8 cellular contexts compared by ENCODE assay signal in genomic region chr14:31229009-31229408, GRCh38. TPM values are rescaled to one million over a fixed set of nuclear protein-coding genes. Genes with fewer than 3 reads are reported as not detected.
DNase-seq lines count a peak whose midpoint lies in the region; ATAC-seq and TF ChIP-seq lines count a peak whose summit lies in the region.

No MANE protein-coding gene starts in this region.

- no peaks in the 10 kb centered on the region for H3K9me2 ChIP-seq in PC-3 (replicated peaks; ENCODE audit: low read length)

- POLR2A ChIA-PET in PC-3 (lab: Charles Lee; ENCODE audit: unreplicated experiment), result interaction anchor here (0.6 to 1.3 kb wide), 4 partner anchors 18 to 656 kb away, joined by 3 to 5 read pairs (median 3); partner anchors contain the start of gene HECTD1

- BruUV-seq in PC-3 (replicated peaks; lab: Mats Ljungman, UMichigan), result no TSS peak

- no peaks in the 10 kb centered on the region for H3K27me3 ChIP-seq in PC-3 (ENCODE audit: low read length)

- intact Hi-C loops in PC-3 (cut with micrococcal nuclease), result loop anchor here (1.0 kb wide), 1 partner anchor 34 kb away; no protein-coding TSS in a partner anchor

- CTCF ChIA-PET in PC-3 (lab: Charles Lee), result interaction anchor here (0.6 to 1.6 kb wide), 5 partner anchors 21 to 221 kb away, joined by 3 to 5 read pairs (median 3); partner anchors contain the start of gene HECTD1

- H3K27ac ChIP-seq in PC-3 (ENCODE audit: low read length), result peak overlapping the region; percentile 80

- no peaks in the 10 kb centered on the region for H3K9me3 ChIP-seq in PC-3 (ENCODE audit: low read length)

- H3F3A ChIP-seq in PC-3 (ENCODE audit: low read length, unreplicated experiment), result peaks cover 7% of the 10 kb centered on the region

- DNase-seq in PC-3, result peak; percentile 11
- no peak for DNase-seq in omental fat pad (ENCODE audit: low spot score)
- no peak for DNase-seq in NCI-H187 treated with DMSO at 0.1 percent for 48 hours (lab: John Stamatoyannopoulos, UW)
- no peak for DNase-seq in RKO (ENCODE audit: low spot score)
- DNase-seq in stimulated activated CD4-positive, alpha-beta T cell treated with anti-CD3 and anti-CD28 coated beads, Interleukin-1b, Interleukin-23, amount 100 ng/mL, for 48 hours, result no peak
- no peak for DNase-seq in NCI-H226

- no peaks in the 10 kb centered on the region for H3K79me2 ChIP-seq in PC-3 (ENCODE audit: low read length)

- peak overlapping the region; percentile 29 for H3K9ac ChIP-seq in PC-3 (ENCODE audit: low read length)

- ATAC-seq in GM18868 (IDR thresholded peaks at IDR 0.05; ENCODE audit: unreplicated experiment), result peak; percentile 93
- peak; percentile 68 for ATAC-seq in HG02798 (IDR thresholded peaks at IDR 0.05; ENCODE audit: poor library complexity, unreplicated experiment)
- ATAC-seq in PC-3, result peak; percentile 8; the same call in 1 of the 2 replicates
- peak; percentile 29 for ATAC-seq in omental fat pad (ENCODE audit: low FRiP score)

- H2AFZ ChIP-seq in PC-3 (ENCODE audit: low read length), result no peak overlapping the region; the same call in 1 of the 2 replicates

- H3K4me2 ChIP-seq in PC-3 (ENCODE audit: low read length), result peak overlapping the region; percentile 50

- H3K36me3 ChIP-seq in PC-3 (ENCODE audit: low read depth, low read length), result no peaks in the 10 kb centered on the region

- H4K20me1 ChIP-seq in PC-3 (ENCODE audit: low read length), result no peaks in the 10 kb centered on the region

- no peak overlapping the region; the same call in 1 of the 2 replicates for H3K4me3 ChIP-seq in PC-3 (ENCODE audit: low read length)

- H3K4me1 ChIP-seq in PC-3 (ENCODE audit: insufficient read depth, low read length), result peaks cover 37% of the 10 kb centered on the region

- TF ChIP-seq CTCF in PC-3 (conservative IDR thresholded peaks at IDR 0.05; ENCODE audit: low read depth, low read length), result no peak
- no peak for TF ChIP-seq CTCF in omental fat pad (IDR thresholded peaks at IDR 0.05)

RNA-seq across cellular contexts. Expression of gene HECTD1, which starts 21.4 kb away (rescaled TPM):
- total RNA-seq in PC-3 (2014; rRNA removed) (152 and 214 TPM in 2 replicates), omental fat pad (100 to 1,000 TPM; 189 to 236 (median 209) TPM)

Comparison
In these comparisons a context has a peak if more than half of its experiments do, and no peak if none do; other contexts are left out.
1. ATAC-seq: peak in every context shown above with its lines; median percentile 93 in GM18868; 68 in HG02798; 29 in omental fat pad; 8 in PC-3.